In the genomic region with DNA sequence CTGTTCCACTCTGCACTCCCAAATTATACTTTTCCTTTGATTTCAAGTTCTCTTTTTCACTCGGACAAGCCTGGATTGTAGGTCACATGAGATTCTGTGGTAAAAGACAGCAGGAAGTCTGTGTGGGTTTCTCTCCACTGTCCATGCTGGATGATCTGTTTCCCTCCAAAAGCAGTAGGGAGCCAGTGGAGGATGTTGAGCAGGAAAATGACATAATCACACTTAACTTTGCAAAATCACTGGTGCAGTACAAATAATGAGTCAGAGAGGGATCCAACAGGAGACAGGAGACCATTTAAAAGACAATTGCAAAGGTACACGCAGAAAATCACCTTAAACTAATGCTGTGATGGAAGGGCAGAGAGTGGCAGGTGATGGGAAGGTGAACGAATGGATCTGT, we compare ENCODE assay signal across 8 cellular contexts.
DNase-seq lines count a peak whose midpoint lies in the region; FAIRE-seq and TF ChIP-seq lines count a peak whose summit lies in the region.
"Had no signal": no experiment of that assay in that cellular context is flagged by ENCODE, and none has a peak within 500 bp of the region (broad histone marks: within the 10 kb centered on the region; RNA-seq: fewer than 3 reads in every experiment).

No MANE protein-coding gene starts in this region.

- H3K79me2 ChIP-seq in GM23248 (ENCODE audit: insufficient read depth) = no peaks in the 10 kb centered on the region

- in situ Hi-C loops in GM23248 (cut with MboI) = no loop called here

- H3K27me3 ChIP-seq in GM23248 (replicated peaks; ENCODE audit: insufficient read depth) = no peaks in the 10 kb centered on the region
- H3K27me3 ChIP-seq: dorsolateral prefrontal cortex had no signal

- H3K9me2 ChIP-seq in GM23248 (ENCODE audit: insufficient read depth) = no peaks in the 10 kb centered on the region

- peak overlapping the region; percentile 32 for H3K4me2 ChIP-seq in GM23248 (ENCODE audit: unreplicated experiment)

- no peak for FAIRE-seq in GM12892 (lab: Jason Lieb, UNC)

- no peaks in the 10 kb centered on the region for H4K20me1 ChIP-seq in GM23248 (ENCODE audit: insufficient read depth)

- H3K4me3 ChIP-seq in GM23248 = no peak overlapping the region

- WGBS in GM23248 (ENCODE audit: low coverage in 1 of 2, low lambda C conversion rate in 2 of 2, missing lambda C conversion rate in 2 of 2), 2 experiments = 44 to 46% methylated on average over 3 of the region's 3 CpGs

- H3F3A ChIP-seq in GM23248 (ENCODE audit: insufficient read depth) = peaks cover 27% of the 10 kb centered on the region

- H3K9ac ChIP-seq in GM23248 = no peak overlapping the region

- no peaks in the 10 kb centered on the region for H3K36me3 ChIP-seq in GM23248 (ENCODE audit: low read depth)

- TF ChIP-seq POLR2A in erythroblast (IDR thresholded peaks at IDR 0.05; ENCODE audit: low read length) (no peak), GM12892 (IDR thresholded peaks at IDR 0.05; ENCODE audit: low read depth, low read length) (no peak)

- no peak overlapping the region for H2AFZ ChIP-seq in GM23248

- 0 out of 2 replicates have a peak overlapping the region, but pooled peaks have one; percentile 26 for H3K27ac ChIP-seq in GM23248

- H3K4me1 ChIP-seq in GM23248 (ENCODE audit: insufficient read depth) = peaks cover 22% of the 10 kb centered on the region

- no peaks in the 10 kb centered on the region for H3K9me3 ChIP-seq in GM23248 (ENCODE audit: low read depth)

- peak; percentile 46 for DNase-seq in GM23248
- peak; percentile 83 for DNase-seq in NCI-H748 (lab: John Stamatoyannopoulos, UW; ENCODE audit: unreplicated experiment)
- DNase-seq in dermis microvascular lymphatic vessel endothelial cell (ENCODE audit: low read depth in 2 of 2) = peak; percentile 75 to 84
- DNase-seq in smooth muscle cell of the brain vasculature (ENCODE audit: low read depth, low spot score) = peak; percentile 88
- DNase-seq in erythroblast (lab: John Stamatoyannopoulos, UW) = no peak
- no peak for DNase-seq in GM12892 (ENCODE audit: insufficient read length)
- DNase-seq in cerebellum (ENCODE audit: low spot score) = no peak
- DNase-seq: dorsolateral prefrontal cortex had no signal

Comparison
In these comparisons a context has a peak if more than half of its experiments do, and no peak if none do; other contexts are left out.
1. DNase-seq: peak in GM23248 (single experiment), NCI-H748 (single experiment), dermis microvascular lymphatic vessel endothelial cell (2 of 2) and smooth muscle cell of the brain vasculature (single experiment); none in erythroblast (0 of 2), GM12892 (single experiment) and cerebellum (single experiment).